ENCODE assay signal across 2 cellular contexts in genomic region chr3:112001516-112001915, GRCh38.
TF ChIP-seq lines count a peak whose summit lies in the region.

No MANE protein-coding gene starts in this region.

TF ChIP-seq in SK-N-SH, 30 proteins besides CTCF, POLR2A, EP300 and RAD21:
- TF ChIP-seq ELF1 (IDR thresholded peaks at IDR 0.05) (no peak), MXI1 (IDR thresholded peaks at IDR 0.05; ENCODE audit: low read depth, low read length) (peak; percentile 45; the same call in 1 of the 2 replicates)

TF ChIP-seq in SK-N-SH treated with all-trans-retinoic acid at 6 μM for 48 hours, 23 proteins besides CTCF, POLR2A, EP300 and RAD21:
- TF ChIP-seq, protein P1, sequence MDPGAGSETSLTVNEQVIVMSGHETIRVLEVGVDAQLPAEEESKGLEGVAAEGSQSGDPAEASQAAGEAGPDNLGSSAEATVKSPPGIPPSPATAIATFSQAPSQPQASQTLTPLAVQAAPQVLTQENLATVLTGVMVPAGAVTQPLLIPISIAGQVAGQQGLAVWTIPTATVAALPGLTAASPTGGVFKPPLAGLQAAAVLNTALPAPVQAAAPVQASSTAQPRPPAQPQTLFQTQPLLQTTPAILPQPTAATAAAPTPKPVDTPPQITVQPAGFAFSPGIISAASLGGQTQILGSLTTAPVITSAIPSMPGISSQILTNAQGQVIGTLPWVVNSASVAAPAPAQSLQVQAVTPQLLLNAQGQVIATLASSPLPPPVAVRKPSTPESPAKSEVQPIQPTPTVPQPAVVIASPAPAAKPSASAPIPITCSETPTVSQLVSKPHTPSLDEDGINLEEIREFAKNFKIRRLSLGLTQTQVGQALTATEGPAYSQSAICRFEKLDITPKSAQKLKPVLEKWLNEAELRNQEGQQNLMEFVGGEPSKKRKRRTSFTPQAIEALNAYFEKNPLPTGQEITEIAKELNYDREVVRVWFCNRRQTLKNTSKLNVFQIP (CRISPR knock-in tag; IDR thresholded peaks at IDR 0.05; ENCODE audit: borderline replicate concordance, low read depth) = no peak
- no peak for TF ChIP-seq CREB5 (CRISPR knock-in tag; IDR thresholded peaks at IDR 0.05; ENCODE audit: low read depth)
- no peak for TF ChIP-seq ARNTL (CRISPR knock-in tag; IDR thresholded peaks at IDR 0.05; ENCODE audit: borderline replicate concordance, low read depth)
- TF ChIP-seq ZNF8 (CRISPR knock-in tag; IDR thresholded peaks at IDR 0.05) = no peak
- no peak for TF ChIP-seq ZNF565 (CRISPR knock-in tag; conservative IDR thresholded peaks at IDR 0.05; ENCODE audit: low read depth)
- TF ChIP-seq PPARA (CRISPR knock-in tag; IDR thresholded peaks at IDR 0.05; ENCODE audit: borderline replicate concordance) = no peak
- TF ChIP-seq ZFP30 (CRISPR knock-in tag; IDR thresholded peaks at IDR 0.05) = no peak
- TF ChIP-seq CSDC2 (CRISPR knock-in tag; IDR thresholded peaks at IDR 0.05) = no peak
- no peak for TF ChIP-seq GLIS3 (CRISPR knock-in tag; IDR thresholded peaks at IDR 0.05)
- TF ChIP-seq OSR1 (CRISPR knock-in tag; IDR thresholded peaks at IDR 0.05) = no peak
- no peak for TF ChIP-seq ESRRG (CRISPR knock-in tag; IDR thresholded peaks at IDR 0.05)
- no peak for TF ChIP-seq ZC3H10 (CRISPR knock-in tag; IDR thresholded peaks at IDR 0.05)
TF ChIP-seq in SK-N-SH treated with all-trans-retinoic acid at 6 μM for 48 hours: peak in this region for 0.
